Comparison of ENCODE assay signal across 9 cellular contexts in genomic region chr4:1041147-1041935, GRCh38. TPM values are rescaled to one million over a fixed set of nuclear protein-coding genes. Genes with fewer than 3 reads are reported as not detected.
DNase-seq lines count a peak whose midpoint lies in the region; ATAC-seq and TF ChIP-seq lines count a peak whose summit lies in the region.
"Had no signal": no experiment of that assay in that cellular context is flagged by ENCODE, and none has a peak within 500 bp of the region (broad histone marks: within the 10 kb centered on the region; RNA-seq: fewer than 3 reads in every experiment).

No MANE protein-coding gene starts in this region.

- ATAC-seq in RWPE2 (ENCODE audit: low read depth) (0 out of 3 replicates have a peak, but pooled peaks have one; percentile 8), HG02870 (IDR thresholded peaks at IDR 0.05; ENCODE audit: unreplicated experiment) (no peak), GM19455 (IDR thresholded peaks at IDR 0.05; ENCODE audit: unreplicated experiment) (no peak)

- peaks cover 57% of the 10 kb centered on the region for H3K4me1 Mint-ChIP-seq in osteocyte (ENCODE audit: unreplicated experiment)
- peaks cover 2% of the 10 kb centered on the region for H3K4me1 Mint-ChIP-seq in activated naive CD4-positive, alpha-beta T cell treated with anti-CD3 and anti-CD28 coated beads for 36 hours (ENCODE audit: low read depth)

- DNase-seq in DMS53 treated with DMSO at 0.1 percent for 48 hours (lab: John Stamatoyannopoulos, UW; ENCODE audit: unreplicated experiment) (peak; percentile 32), RWPE2 (ENCODE audit: low spot score) (no peak), fibroblast of the aortic adventitia (ENCODE audit: low read depth) (peak; percentile 91), osteocyte (ENCODE audit: extremely low spot score, unreplicated experiment) (no peak)
- DNase-seq in activated CD4-positive, alpha-beta T cell treated with anti-CD3 and anti-CD28 coated beads, Interleukin-2, amount 50 U/mL, for 4 hours, result no peak
- no peak for DNase-seq in activated naive CD4-positive, alpha-beta T cell treated with anti-CD3 and anti-CD28 coated beads for 36 hours
- DNase-seq: trophoblast cell had no signal

- H3K36me3 Mint-ChIP-seq in osteocyte (ENCODE audit: unreplicated experiment), result no peaks in the 10 kb centered on the region
- H3K36me3 Mint-ChIP-seq in activated naive CD4-positive, alpha-beta T cell treated with anti-CD3 and anti-CD28 coated beads for 36 hours (ENCODE audit: low read depth), result no peaks in the 10 kb centered on the region

- H3K27ac ChIP-seq in RWPE2 (ENCODE audit: poor library complexity, severe bottlenecking), result peak overlapping the region; percentile 55

- intact Hi-C loops in activated naive CD4-positive, alpha-beta T cell treated with anti-CD3 and anti-CD28 coated beads for 36 hours (cut with micrococcal nuclease), result no loop called here

- H3K4me3 ChIP-seq in RWPE2 (ENCODE audit: severe bottlenecking) (no peak overlapping the region), fibroblast of the aortic adventitia (ENCODE audit: low read depth, low read length) (no peak overlapping the region)

- peaks cover 13% of the 10 kb centered on the region for H3K27me3 ChIP-seq in RWPE2 (ENCODE audit: insufficient read depth, poor library complexity, severe bottlenecking)

- no peak for TF ChIP-seq CTCF in RWPE2 (IDR thresholded peaks at IDR 0.05; ENCODE audit: poor library complexity, severe bottlenecking)
- no peak for TF ChIP-seq CTCF in fibroblast of the aortic adventitia (IDR thresholded peaks at IDR 0.05; ENCODE audit: insufficient read depth, low read length)
- no peak for TF ChIP-seq CTCF in osteocyte (IDR thresholded peaks at IDR 0.05)

- H3K27ac Mint-ChIP-seq in osteocyte (ENCODE audit: unreplicated experiment), result peak overlapping the region; percentile 95
- H3K27ac Mint-ChIP-seq in activated naive CD4-positive, alpha-beta T cell treated with anti-CD3 and anti-CD28 coated beads for 36 hours, result no peak overlapping the region

- peaks cover 27% of the 10 kb centered on the region for H3K4me1 ChIP-seq in RWPE2 (ENCODE audit: insufficient read depth, poor library complexity, severe bottlenecking)

- H3K9me3 ChIP-seq in RWPE2 (ENCODE audit: severe bottlenecking), result no peaks in the 10 kb centered on the region

- no peaks in the 10 kb centered on the region for H3K9me3 Mint-ChIP-seq in osteocyte (ENCODE audit: unreplicated experiment)
- peaks cover 2% of the 10 kb centered on the region for H3K9me3 Mint-ChIP-seq in activated naive CD4-positive, alpha-beta T cell treated with anti-CD3 and anti-CD28 coated beads for 36 hours

- H3K27me3 Mint-ChIP-seq in osteocyte (ENCODE audit: unreplicated experiment), result no peaks in the 10 kb centered on the region
- peaks cover 9% of the 10 kb centered on the region for H3K27me3 Mint-ChIP-seq in activated naive CD4-positive, alpha-beta T cell treated with anti-CD3 and anti-CD28 coated beads for 36 hours (ENCODE audit: low read depth)

- no peaks in the 10 kb centered on the region for H3K36me3 ChIP-seq in RWPE2 (ENCODE audit: low read depth)

- CTCF ChIA-PET in activated naive CD4-positive, alpha-beta T cell treated with anti-CD3 and anti-CD28 coated beads for 36 hours (lab: Charles Lee), result no interaction called here

- peak overlapping the region; percentile 48 for H3K4me3 Mint-ChIP-seq in osteocyte (ENCODE audit: unreplicated experiment)
- no peak overlapping the region for H3K4me3 Mint-ChIP-seq in activated naive CD4-positive, alpha-beta T cell treated with anti-CD3 and anti-CD28 coated beads for 36 hours

RNA-seq across cellular contexts. Expression of gene FGFRL1, which starts 29.9 kb away (rescaled TPM):
- 14.1 and 27.4 TPM in 2 replicates for total RNA-seq in fibroblast of the aortic adventitia (ENCODE audit: low replicate concordance)
- total RNA-seq in osteocyte, result 56.9 and 59.8 TPM in 2 replicates
- 1 to 10 TPM; 7.6 to 8.0 TPM for total RNA-seq in activated naive CD4-positive, alpha-beta T cell treated with anti-CD3 and anti-CD28 coated beads for 36 hours

RNA-seq across cellular contexts. Expression of gene SLC26A1, which starts 48.1 kb away (rescaled TPM):
- total RNA-seq in fibroblast of the aortic adventitia (ENCODE audit: low replicate concordance), result 0.27 TPM in 1 of 2 replicates, not detected in the other
- 0.78 and 0.83 TPM in 2 replicates for total RNA-seq in osteocyte
- not detected for total RNA-seq in activated naive CD4-positive, alpha-beta T cell treated with anti-CD3 and anti-CD28 coated beads for 36 hours

RNA-seq across cellular contexts. Expression of gene IDUA, which starts 54.5 kb away (rescaled TPM):
- total RNA-seq in fibroblast of the aortic adventitia (ENCODE audit: low replicate concordance), result 20.3 and 21.7 TPM in 2 replicates
- total RNA-seq in osteocyte, result 58.0 and 67.8 TPM in 2 replicates
- 10 to 100 TPM in 1 of 2 experiments, 1 to 10 TPM in 1; 9.5 to 10.5 TPM for total RNA-seq in activated naive CD4-positive, alpha-beta T cell treated with anti-CD3 and anti-CD28 coated beads for 36 hours

Comparison
In these comparisons a context has a peak if more than half of its experiments do, and no peak if none do; other contexts are left out.
1. DNase-seq: peak in DMS53 treated with DMSO at 0.1 percent for 48 hours (single experiment) and fibroblast of the aortic adventitia (single experiment); none in RWPE2 (single experiment), osteocyte (single experiment), activated CD4-positive, alpha-beta T cell treated with anti-CD3 and anti-CD28 coated beads, Interleukin-2, amount 50 U/mL, for 4 hours (0 of 2) and activated naive CD4-positive, alpha-beta T cell treated with anti-CD3 and anti-CD28 coated beads for 36 hours (single experiment).